Comparison of ENCODE assay signal across 11 cellular contexts in genomic region chrX:20151689-20152088, GRCh38. TPM values are rescaled to one million over a fixed set of nuclear protein-coding genes. Genes with fewer than 3 reads are reported as not detected.
"Had no signal": no experiment of that assay in that cellular context is flagged by ENCODE, and none has a peak within 500 bp of the region (broad histone marks: within the 10 kb centered on the region; RNA-seq: fewer than 3 reads in every experiment).

No MANE protein-coding gene starts in this region.

- H3K27ac ChIP-seq: GM23248, HL-60, KMS-11 had no signal

- H3K4me2 ChIP-seq: KMS-11 had no signal

- H3K27ac Mint-ChIP-seq: HFFc6 had no signal

- H3K4me3 ChIP-seq: GM23248, HAP-1 had no signal

- H3K9ac ChIP-seq: GM23248, KMS-11 had no signal

- DNase-seq: GM23248, GOT3, H7, HFFc6, IMR-90, KBM-7 had no signal

- H3K9me3 Mint-ChIP-seq: HFFc6 had no signal

- ATAC-seq: HCT116 had no signal

- H3K4me3 Mint-ChIP-seq: HFFc6 had no signal

- H2AFZ ChIP-seq: GM23248 had no signal

- H3K9me3 ChIP-seq: HAP-1 had no signal

RNA-seq across cellular contexts. Expression of gene MAP7D2, which starts 35.0 kb away (rescaled TPM):
- total RNA-seq: HT1080 had no signal
